Comparison of ENCODE assay signal across 17 cellular contexts in the genomic region with DNA sequence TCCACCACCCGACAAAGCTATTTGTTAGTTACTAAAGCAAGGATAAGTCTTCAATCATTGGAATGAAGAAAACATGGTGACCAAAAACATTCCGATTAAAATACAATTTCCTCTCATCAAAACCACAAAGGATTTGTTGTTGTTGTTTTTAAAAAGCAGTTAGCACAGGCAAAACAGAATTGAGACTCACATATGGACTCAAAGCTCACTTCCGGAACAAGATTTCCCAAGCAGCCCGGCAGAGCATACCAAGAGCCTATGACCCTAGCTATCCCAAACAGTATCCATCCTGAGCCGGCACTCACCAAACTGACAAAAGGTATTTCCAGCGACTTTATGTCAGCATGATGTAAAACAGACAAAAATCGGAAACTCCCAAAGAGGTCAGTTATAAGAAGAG. TPM values are rescaled to one million over a fixed set of nuclear protein-coding genes. Genes with fewer than 3 reads are reported as not detected.
A peak's percentile ranks its signal among the peaks of the same experiment; 100 is the strongest.
DNase-seq lines count a peak whose midpoint lies in the region; ATAC-seq, FAIRE-seq and TF ChIP-seq lines count a peak whose summit lies in the region.
"Had no signal": no experiment of that assay in that cellular context is flagged by ENCODE, and none has a peak within 500 bp of the region (broad histone marks: within the 10 kb centered on the region; RNA-seq: fewer than 3 reads in every experiment).

No MANE protein-coding gene starts in this region.

- H2BK5ac ChIP-seq in H9 (ENCODE audit: insufficient read length, low read length) (no peak overlapping the region), IMR-90 (ENCODE audit: low read depth, low read length, poor library complexity, severe bottlenecking) (no peak overlapping the region)

- H3K4me3 Mint-ChIP-seq in H9, result no peak overlapping the region
- no peak overlapping the region for H3K4me3 Mint-ChIP-seq in astrocyte (ENCODE audit: unreplicated experiment)
- no peak overlapping the region for H3K4me3 Mint-ChIP-seq in CD8-positive, alpha-beta memory T cell
- H3K4me3 Mint-ChIP-seq: CD4-positive, CD25-positive, alpha-beta regulatory T cell had no signal

- H2BK12ac ChIP-seq in H9 (ENCODE audit: insufficient read length, low read depth, low read length), result no peak overlapping the region

- H2AK9ac ChIP-seq in IMR-90 (replicated peaks; ENCODE audit: low read depth, low read length, poor library complexity), result no peak overlapping the region

- no peak overlapping the region for H4K91ac ChIP-seq in H9 (ENCODE audit: insufficient read length, low read depth, low read length)
- H4K91ac ChIP-seq in IMR-90 (ENCODE audit: insufficient read depth, low read depth, low read length), result no peak overlapping the region

- intact Hi-C loops in IMR-90 (cut with micrococcal nuclease), result no loop called here

- no peak for FAIRE-seq in astrocyte (lab: Jason Lieb, UNC)
- FAIRE-seq: GM12892, H1, K562 had no signal

- ATAC-seq in IMR-90 (ENCODE audit: low read depth), result no peak
- ATAC-seq: K562 had no signal

- no peak overlapping the region for H2BK20ac ChIP-seq in H9 (ENCODE audit: low read depth, low read length, poor library complexity, severe bottlenecking)
- H2BK20ac ChIP-seq in IMR-90 (ENCODE audit: low read depth, low read length), result no peak overlapping the region

- H3K23ac ChIP-seq in H9 (ENCODE audit: insufficient read length, low read depth, low read length) (no peak overlapping the region), IMR-90 (ENCODE audit: low read depth, low read length) (no peak overlapping the region)

- H3K36me3 Mint-ChIP-seq in H9 (ENCODE audit: insufficient read depth in 1 of 3, low read depth in 3 of 3) (peaks cover 19 to 24% (median 21%) of the 10 kb centered on the region in 3 experiments), astrocyte (ENCODE audit: low read depth, unreplicated experiment) (peaks cover 2% of the 10 kb centered on the region)
- no peaks in the 10 kb centered on the region for H3K36me3 Mint-ChIP-seq in CD8-positive, alpha-beta memory T cell
- H3K36me3 Mint-ChIP-seq: CD4-positive, CD25-positive, alpha-beta regulatory T cell had no signal

- H3K36me3 ChIP-seq in IMR-90 (ENCODE audit: control insufficient read depth, insufficient read depth, low read length) (peaks cover 2% of the 10 kb centered on the region; the same call in 1 of the 2 replicates), astrocyte (ENCODE audit: insufficient read depth, low read length) (no peaks in the 10 kb centered on the region)
- H3K36me3 ChIP-seq in CD8-positive, alpha-beta memory T cell (ENCODE audit: insufficient read depth, low read length), result no peaks in the 10 kb centered on the region

- H3K9me3 Mint-ChIP-seq in H9 (peaks cover 7 to 8% of the 10 kb centered on the region in 2 experiments), astrocyte (ENCODE audit: unreplicated experiment) (no peaks in the 10 kb centered on the region)
- H3K9me3 Mint-ChIP-seq in CD8-positive, alpha-beta memory T cell, result peaks cover 0 to 8% (median 3%) of the 10 kb centered on the region in 5 donors

- peaks cover 9% of the 10 kb centered on the region for H3K9me1 ChIP-seq in IMR-90 (ENCODE audit: insufficient read depth, low read length)

- H3K14ac ChIP-seq in H9 (ENCODE audit: insufficient read depth, low read length) (no peak overlapping the region), IMR-90 (replicated peaks; ENCODE audit: low read depth, low read length) (no peak overlapping the region)

- H4K8ac ChIP-seq in H9 (replicated peaks; ENCODE audit: insufficient read length, low read depth, low read length), result no peak overlapping the region
- H4K8ac ChIP-seq in IMR-90 (ENCODE audit: low read depth in 2 of 2, low read length in 2 of 2), result no peak overlapping the region

- H2BK120ac ChIP-seq in H9 (ENCODE audit: low read depth, low read length, poor library complexity, severe bottlenecking) (no peak overlapping the region), IMR-90 (ENCODE audit: low read depth, low read length) (no peak overlapping the region)

- no peak overlapping the region for H3K18ac ChIP-seq in H9 (ENCODE audit: insufficient read length, low read depth, low read length)
- H3K18ac ChIP-seq in IMR-90 (ENCODE audit: low read depth, low read length), result no peak overlapping the region

- no peaks in the 10 kb centered on the region for H3K27me3 ChIP-seq in H9 (ENCODE audit: insufficient read depth, low read length)
- no peaks in the 10 kb centered on the region for H3K27me3 ChIP-seq in IMR-90 (ENCODE audit: control insufficient read depth, insufficient read depth, low read length)
- no peaks in the 10 kb centered on the region for H3K27me3 ChIP-seq in astrocyte (ENCODE audit: insufficient read depth, low read length)
- no peaks in the 10 kb centered on the region for H3K27me3 ChIP-seq in CD8-positive, alpha-beta memory T cell (ENCODE audit: insufficient read depth, low read length, poor library complexity, severe bottlenecking)
- H3K27me3 ChIP-seq: BLaER1 treated with 17β-estradiol and CSF1 and Interleukin-3, amounts not matched to agents 10 nM and 100 nM had no signal

- H3K79me1 ChIP-seq in H9 (ENCODE audit: insufficient read depth, low read depth, low read length, poor library complexity, severe bottlenecking), result peaks cover 3% of the 10 kb centered on the region
- H3K79me1 ChIP-seq in IMR-90 (ENCODE audit: low read depth in 1 of 2, low read length in 2 of 2), result peaks cover 17 to 20% of the 10 kb centered on the region in 2 experiments; a peak in 3 of 4 replicates

- DNase-seq in H9 (no peak), IMR-90 (no peak), astrocyte (ENCODE audit: low read depth) (no peak), fibroblast of villous mesenchyme (ENCODE audit: low read depth) (peak; percentile 61), NOMO-1 treated with DMSO at 0.1 percent for 48 hours (lab: John Stamatoyannopoulos, UW; ENCODE audit: unreplicated experiment) (no peak), AG20443 (ENCODE audit: low spot score) (no peak)
- DNase-seq in CD8-positive, alpha-beta memory T cell, result no peak
- DNase-seq in stimulated activated CD4-positive, alpha-beta T cell treated with anti-CD3 and anti-CD28 coated beads, Interleukin-4, amount 100 ng/mL, for 24 hours, result no peak
- DNase-seq: 8988T; CD4-positive, CD25-positive, alpha-beta regulatory T cell; DND-41; GDM1; HCEC 1CT had no signal

- H3K4me2 ChIP-seq in H9 (ENCODE audit: insufficient read depth, insufficient read length, low read length), result no peak overlapping the region
- H3K4me2 ChIP-seq in IMR-90 (ENCODE audit: low read depth, low read length), result no peak overlapping the region
- no peak overlapping the region for H3K4me2 ChIP-seq in astrocyte (ENCODE audit: low read length)
- H3K4me2 ChIP-seq: BLaER1 treated with 17β-estradiol and CSF1 and Interleukin-3, amounts not matched to agents 10 nM and 100 nM had no signal

- H3K27ac Mint-ChIP-seq in H9 (peak overlapping the region in 2 of 3 experiments; percentile 39 to 83; a peak in 2 of 7 replicates), astrocyte (ENCODE audit: unreplicated experiment) (peak overlapping the region; percentile 2)
- no peak overlapping the region for H3K27ac Mint-ChIP-seq in CD8-positive, alpha-beta memory T cell
- H3K27ac Mint-ChIP-seq: CD4-positive, CD25-positive, alpha-beta regulatory T cell had no signal

- H3K4me1 ChIP-seq in H9 (ENCODE audit: insufficient read depth, low read length) (no peaks in the 10 kb centered on the region; the same call in 1 of the 2 replicates), IMR-90 (ENCODE audit: control insufficient read depth, insufficient read depth, low read length) (peaks cover 7% of the 10 kb centered on the region), astrocyte (ENCODE audit: insufficient read depth, low read length) (peaks cover 25% of the 10 kb centered on the region)
- no peaks in the 10 kb centered on the region for H3K4me1 ChIP-seq in CD8-positive, alpha-beta memory T cell (ENCODE audit: insufficient read depth, low read length)

- TF ChIP-seq POLR2A in IMR-90 (IDR thresholded peaks at IDR 0.05; ENCODE audit: low read depth, low read length), result no peak

- no peak overlapping the region for H3K4me3 ChIP-seq in IMR-90 (ENCODE audit: insufficient read depth, low read depth, low read length)
- H3K4me3 ChIP-seq in astrocyte (ENCODE audit: insufficient read depth, low read depth, low read length), result no peak overlapping the region
- H3K4me3 ChIP-seq in fibroblast of villous mesenchyme (ENCODE audit: low read depth, low read length), result no peak overlapping the region
- H3K4me3 ChIP-seq in CD8-positive, alpha-beta memory T cell (ENCODE audit: low read length), result no peak overlapping the region
- H3K4me3 ChIP-seq: BLaER1 treated with 17β-estradiol and CSF1 and Interleukin-3, amounts not matched to agents 10 nM and 100 nM; K562 had no signal

- H3K56ac ChIP-seq in H9 (ENCODE audit: insufficient read length, low read depth, low read length) (no peak overlapping the region), IMR-90 (ENCODE audit: extremely low read depth, insufficient read depth, low read length) (no peak overlapping the region)

- H4K5ac ChIP-seq in H9 (ENCODE audit: insufficient read length, low read depth, low read length) (no peak overlapping the region), IMR-90 (ENCODE audit: low read depth, low read length) (no peak overlapping the region)

- peaks cover 3% of the 10 kb centered on the region; the same call in 1 of the 2 replicates for H3K79me2 ChIP-seq in H9 (ENCODE audit: insufficient read depth, low read length)
- peaks cover 34% of the 10 kb centered on the region for H3K79me2 ChIP-seq in astrocyte (ENCODE audit: insufficient read depth, low read length)

- H3K4ac ChIP-seq in H9 (ENCODE audit: low read depth, low read length) (no peak overlapping the region), IMR-90 (ENCODE audit: low read depth, low read length) (no peak overlapping the region)

- no peak overlapping the region for H3T11ph ChIP-seq in H9 (ENCODE audit: low read length)

- TF ChIP-seq CTCF in H9 (conservative IDR thresholded peaks at IDR 0.05), result no peak
- TF ChIP-seq CTCF in IMR-90 (conservative IDR thresholded peaks at IDR 0.05; ENCODE audit: low read depth, low read length), result no peak
- TF ChIP-seq CTCF in astrocyte (IDR thresholded peaks at IDR 0.05; ENCODE audit: insufficient read depth, low read depth, low read length), result no peak
- TF ChIP-seq CTCF in fibroblast of villous mesenchyme (IDR thresholded peaks at IDR 0.05; ENCODE audit: insufficient read depth, low read depth, low read length), result no peak

- in situ Hi-C loops in IMR-90 (cut with MboI; ENCODE audit: low sequenced_read_pairs), result no loop called here

- no TSS peak for BruUV-seq in IMR-90 (replicated peaks; lab: Mats Ljungman, UMichigan)

- no peak for TF ChIP-seq RAD21 in IMR-90 (IDR thresholded peaks at IDR 0.05; ENCODE audit: low read length)

- WGBS in H9 (ENCODE audit: extremely low coverage, insufficient read length, low lambda C conversion rate), result no CpG with 5 or more reads among the region's 7 CpGs
- no CpG with 5 or more reads among the region's 7 CpGs for WGBS in IMR-90 (ENCODE audit: extremely low coverage in 2 of 2, insufficient read length in 1 of 2), 2 experiments

- dilution Hi-C loops in IMR-90 (cut with HindIII; ENCODE audit: low sequenced_read_pairs, unreplicated experiment), result no loop called here

- H3K23me2 ChIP-seq in H9 (ENCODE audit: insufficient read length, low read depth, low read length, poor library complexity, severe bottlenecking), result no peaks in the 10 kb centered on the region

- POLR2A ChIA-PET in IMR-90 (lab: Charles Lee; ENCODE audit: unreplicated experiment), result no interaction called here
- POLR2A ChIA-PET in CD8-positive, alpha-beta memory T cell (lab: Charles Lee), result no interaction called here

- no peaks in the 10 kb centered on the region for H3K27me3 Mint-ChIP-seq in H9 (ENCODE audit: low read depth)
- no peaks in the 10 kb centered on the region for H3K27me3 Mint-ChIP-seq in astrocyte (ENCODE audit: low read depth, unreplicated experiment)
- H3K27me3 Mint-ChIP-seq in CD8-positive, alpha-beta memory T cell, result no peaks in the 10 kb centered on the region

- no peak overlapping the region for H3K9ac ChIP-seq in H9 (ENCODE audit: extremely low read depth, insufficient read length, low read length)
- no peak overlapping the region for H3K9ac ChIP-seq in IMR-90 (ENCODE audit: low read depth, low read length)
- no peak overlapping the region for H3K9ac ChIP-seq in astrocyte (ENCODE audit: low read length)
- H3K9ac ChIP-seq: BLaER1 treated with 17β-estradiol and CSF1 and Interleukin-3, amounts not matched to agents 10 nM and 100 nM had no signal

- H2AK5ac ChIP-seq in H9 (ENCODE audit: insufficient read length, low read length) (no peak overlapping the region), IMR-90 (ENCODE audit: low read depth, low read length) (peak overlapping the region; percentile 43; the same call in 1 of the 2 replicates)

- H3K27ac ChIP-seq in H9 (ENCODE audit: insufficient read length, low read depth, low read length), result no peak overlapping the region
- H3K27ac ChIP-seq in IMR-90 (ENCODE audit: insufficient read depth, low read length), result no peak overlapping the region
- H3K27ac ChIP-seq in astrocyte (ENCODE audit: low read depth, low read length), result peak overlapping the region; percentile 73
- no peak overlapping the region for H3K27ac ChIP-seq in CD8-positive, alpha-beta memory T cell (ENCODE audit: low read depth, low read length)
- H3K27ac ChIP-seq: BLaER1 treated with 17β-estradiol and CSF1 and Interleukin-3, amounts not matched to agents 10 nM and 100 nM had no signal

- CTCF ChIA-PET in IMR-90 (lab: Yijun Ruan, JAX), result no interaction called here
- CTCF ChIA-PET in CD8-positive, alpha-beta memory T cell (lab: Charles Lee), result no interaction called here

- H4K20me1 ChIP-seq in H9 (ENCODE audit: control insufficient read depth, insufficient read depth, insufficient read length) (no peaks in the 10 kb centered on the region), IMR-90 (ENCODE audit: insufficient read depth, low read length) (peaks cover 8% of the 10 kb centered on the region), astrocyte (ENCODE audit: insufficient read depth, low read length) (no peaks in the 10 kb centered on the region)

- H2AFZ ChIP-seq in H9 (ENCODE audit: low read length) (no peak overlapping the region), IMR-90 (replicated peaks; ENCODE audit: low read length, poor library complexity) (no peak overlapping the region), astrocyte (ENCODE audit: low read depth, low read length) (no peak overlapping the region)

- H3K9me3 ChIP-seq in H9 (ENCODE audit: control insufficient read depth, low read depth, low read length), result no peaks in the 10 kb centered on the region
- no peaks in the 10 kb centered on the region for H3K9me3 ChIP-seq in IMR-90 (ENCODE audit: control insufficient read depth, insufficient read depth, low read length)
- H3K9me3 ChIP-seq in astrocyte (ENCODE audit: insufficient read depth, low read depth, low read length), result no peaks in the 10 kb centered on the region
- no peaks in the 10 kb centered on the region for H3K9me3 ChIP-seq in CD8-positive, alpha-beta memory T cell (ENCODE audit: low read length)

- H3K4me1 Mint-ChIP-seq in H9 (peaks cover 26 to 28% of the 10 kb centered on the region in 2 experiments), astrocyte (ENCODE audit: low read depth, unreplicated experiment) (peaks cover 35% of the 10 kb centered on the region)
- peaks cover 0 to 4% (median 3%) of the 10 kb centered on the region in 3 donors for H3K4me1 Mint-ChIP-seq in CD8-positive, alpha-beta memory T cell
- H3K4me1 Mint-ChIP-seq: CD4-positive, CD25-positive, alpha-beta regulatory T cell had no signal

- no peak overlapping the region for H2BK15ac ChIP-seq in H9 (ENCODE audit: low read depth, low read length)
- no peak overlapping the region for H2BK15ac ChIP-seq in IMR-90 (ENCODE audit: low read depth, low read length)

RNA-seq across cellular contexts. Expression of a gene that starts 39.9 kb away (rescaled TPM):
- total RNA-seq in H9 (2021) (54.4 and 56.5 TPM in 2 replicates), IMR-90 (2012; rRNA removed) (28.0 and 30.3 TPM in 2 replicates), astrocyte (27.3 TPM in 2 replicates), fibroblast of villous mesenchyme (24.8 and 25.9 TPM in 2 replicates)
- 17.1 and 20.1 TPM in 2 replicates for polyA plus RNA-seq in IMR-90 (2012; rRNA removed)
- 5.5 and 14.0 TPM in 2 replicates for polyA plus RNA-seq in IMR-90 (2012; cell fraction: cytosol; rRNA removed)
- 8.6 and 50.7 TPM in 2 replicates for polyA plus RNA-seq in IMR-90 (2012; cell fraction: nucleus; rRNA removed; ENCODE audit: low replicate concordance)
- 1 to 10 TPM; 2.1 to 2.2 TPM for total RNA-seq in CD8-positive, alpha-beta memory T cell
- 0.32 TPM for polyA plus RNA-seq in CD8-positive, alpha-beta memory T cell

Comparison
In these comparisons a context has a peak if more than half of its experiments do, and no peak if none do; other contexts are left out.
1. H3K27ac Mint-ChIP-seq: peak in H9 (2 of 3) and astrocyte (single experiment); none in CD8-positive, alpha-beta memory T cell (0 of 8).